In genomic region chr4:76256968-76257367, GRCh38 we compare ENCODE assay signal across 33 cellular contexts. TPM values are rescaled to one million over a fixed set of nuclear protein-coding genes. Genes with fewer than 3 reads are reported as not detected.
"Had no signal": no experiment of that assay in that cellular context is flagged by ENCODE, and none has a peak within 500 bp of the region (broad histone marks: within the 10 kb centered on the region; RNA-seq: fewer than 3 reads in every experiment).

No MANE protein-coding gene starts in this region.

- H3K9me3 ChIP-seq: ascending aorta had no signal

- H3K27ac ChIP-seq: ascending aorta, cardiac muscle cell, WERI-Rb-1 had no signal

- H3K27me3 ChIP-seq: ascending aorta had no signal

- FAIRE-seq: bronchial epithelial cell had no signal

- H3K4me1 ChIP-seq: ascending aorta had no signal

- ATAC-seq: activated CD4-positive, alpha-beta T cell treated with anti-CD3 and anti-CD28 coated beads for 36 hours; activated CD4-positive, CD25-positive, alpha-beta regulatory T cell treated with anti-CD3 and anti-CD28 coated beads, Interleukin-2, amount 50 U/mL, for 24 hours; activated CD8-positive, alpha-beta memory T cell treated with anti-CD3 and anti-CD28 coated beads, Interleukin-2, amount 10 ng/mL, durations not matched to agents 7 days and 5 days; activated CD8-positive, alpha-beta T cell treated with anti-CD3 and anti-CD28 coated beads, Interleukin-2, amount 10 ng/mL, durations not matched to agents 7 days and 5 days; activated naive CD8-positive, alpha-beta T cell treated with anti-CD3 and anti-CD28 coated beads, Interleukin-2, amount 50 U/mL, for 24 hours; WTC11 had no signal

- DNase-seq: activated CD4-positive, alpha-beta memory T cell treated with anti-CD3 and anti-CD28 coated beads, Interleukin-2, amount 10 ng/mL, durations not matched to agents 7 days and 5 days; activated CD4-positive, alpha-beta T cell treated with anti-CD3 and anti-CD28 coated beads for 1 hour; activated CD4-positive, alpha-beta T cell treated with anti-CD3 and anti-CD28 coated beads for 36 hours; activated CD4-positive, alpha-beta T cell treated with anti-CD3 and anti-CD28 coated beads for 48 hours; activated CD4-positive, alpha-beta T cell treated with anti-CD3 and anti-CD28 coated beads, Interleukin-2, amount 10 ng/mL, durations not matched to agents 7 days and 5 days; activated CD4-positive, alpha-beta T cell treated with anti-CD3 and anti-CD28 coated beads, Interleukin-2, amount 50 U/mL, for 48 hours; activated CD4-positive, CD25-positive, alpha-beta regulatory T cell; activated CD8-positive, alpha-beta memory T cell treated with anti-CD3 and anti-CD28 coated beads for 24 hours; activated CD8-positive, alpha-beta memory T cell treated with anti-CD3 and anti-CD28 coated beads, Interleukin-2, amount 10 ng/mL, durations not matched to agents 7 days and 5 days; activated CD8-positive, alpha-beta memory T cell treated with anti-CD3 and anti-CD28 coated beads, Interleukin-2, amount 50 U/mL, for 48 hours; activated CD8-positive, alpha-beta T cell treated with anti-CD3 and anti-CD28 coated beads, Interleukin-2, amount 10 ng/mL, durations not matched to agents 7 days and 5 days; activated effector memory CD4-positive, alpha-beta T cell treated with Interleukin-2 at 50 U/mL for 16 hours; activated gamma-delta T cell; activated naive CD4-positive, alpha-beta T cell treated with anti-CD3 and anti-CD28 coated beads, Interleukin-2, amount 10 ng/mL, durations not matched to agents 7 days and 5 days; activated naive CD4-positive, alpha-beta T cell treated with Interleukin-2 at 50 U/mL for 16 hours; activated naive CD8-positive, alpha-beta T cell treated with anti-CD3 and anti-CD28 coated beads, Interleukin-2, amount 10 ng/mL, durations not matched to agents 7 days and 5 days; activated naive CD8-positive, alpha-beta T cell treated with anti-CD3 and anti-CD28 coated beads, Interleukin-2, amount 50 U/mL, for 24 hours; activated T-cell treated with anti-CD3 and anti-CD28 coated beads, Interleukin-2, amount 50 U/mL, for 24 hours; activated T-cell treated with anti-CD3 and anti-CD28 coated beads, Interleukin-2, amount 50 U/mL, for 48 hours; amygdala; anterior cingulate cortex; caudate nucleus; cerebellar nuclear complex; T-helper 1 cell; T-helper 2 cell; T-helper 9 cell; WERI-Rb-1 had no signal

- H3K4me3 ChIP-seq: ascending aorta, cardiac muscle cell had no signal

- H3K36me3 ChIP-seq: ascending aorta, cardiac muscle cell, WERI-Rb-1 had no signal

RNA-seq across cellular contexts. Expression of gene FAM47E, which starts 5.4 kb away (rescaled TPM):
- total RNA-seq: activated CD4-positive, alpha-beta memory T cell treated with anti-CD3 and anti-CD28 coated beads, Interleukin-2, amount 10 ng/mL, durations not matched to agents 7 days and 5 days; activated CD4-positive, alpha-beta T cell treated with anti-CD3 and anti-CD28 coated beads for 36 hours; activated CD8-positive, alpha-beta T cell treated with anti-CD3 and anti-CD28 coated beads, Interleukin-2, amount 10 ng/mL, durations not matched to agents 7 days and 5 days; activated T-helper 2 cell treated with anti-CD3 and anti-CD28 coated beads, Interferon-gamma antibody, Interleukin-2, Interleukin-4, amounts not matched to agents 10 μg/mL and 5 μg/mL and 100 μg/mL, durations not matched to agents 14 hours and 24 hours and 36 hours; ascending aorta had no signal
